In the genomic region with DNA sequence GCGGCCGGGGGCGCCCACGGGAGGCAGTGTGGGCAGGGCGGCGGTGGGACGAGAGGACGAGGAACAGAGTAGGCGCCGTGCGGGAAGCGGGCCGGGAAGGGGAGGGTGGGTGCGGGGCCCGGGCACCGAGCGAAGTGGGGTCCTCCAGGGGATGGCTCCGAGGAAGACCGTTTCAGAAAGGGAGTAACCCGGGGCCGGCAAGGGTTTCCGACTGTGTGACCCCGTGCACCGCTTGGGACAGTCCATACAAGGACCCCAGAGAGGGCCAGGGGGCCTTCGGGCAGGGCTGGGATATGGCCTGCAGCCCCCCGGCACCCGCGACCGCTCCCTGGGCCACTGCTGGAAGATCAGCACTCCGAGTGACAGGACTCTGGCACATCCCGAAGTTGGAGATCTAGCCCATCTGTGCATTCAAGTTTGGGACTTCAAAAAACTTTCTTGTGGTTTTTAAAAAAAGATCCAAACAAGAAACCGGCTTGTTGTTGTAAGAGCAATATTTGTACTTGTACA, we compare ENCODE assay signal across 8 cellular contexts. TPM values are rescaled to one million over a fixed set of nuclear protein-coding genes. Genes with fewer than 3 reads are reported as not detected.
DNase-seq lines count a peak whose midpoint lies in the region; ATAC-seq and TF ChIP-seq lines count a peak whose summit lies in the region.

No MANE protein-coding gene starts in this region.

- ATAC-seq in HG02973 (IDR thresholded peaks at IDR 0.05; ENCODE audit: unreplicated experiment) (peak; percentile 21), sciatic nerve (peak; percentile 31), GM19395 (IDR thresholded peaks at IDR 0.05; ENCODE audit: unreplicated experiment) (no peak)
- ATAC-seq in activated T-cell treated with anti-CD3 and anti-CD28 coated beads, Interleukin-2, amount 50 U/mL, for 72 hours (replicated peaks in 1 of 2): no peak

- no peak for TF ChIP-seq CTCF in AG04450 (IDR thresholded peaks at IDR 0.05; ENCODE audit: low read depth, low read length)
- no peak for TF ChIP-seq CTCF in left ventricle myocardium inferior (IDR thresholded peaks at IDR 0.05; ENCODE audit: borderline replicate concordance)

- H3K27me3 ChIP-seq in AG04450 (ENCODE audit: control insufficient read depth, insufficient read depth, low read length): no peaks in the 10 kb centered on the region
- no peaks in the 10 kb centered on the region for H3K27me3 ChIP-seq in left ventricle myocardium inferior (ENCODE audit: low read depth)

- CTCF ChIA-PET in AG04450 (lab: Charles Lee): interaction anchor here (0.6 to 1.8 kb wide), 4 partner anchors 57 to 223 kb away, joined by 3 to 5 read pairs (median 4); no protein-coding TSS in a partner anchor

- H3K27ac Mint-ChIP-seq in activated T-cell treated with anti-CD3 and anti-CD28 coated beads, Interleukin-2, amount 50 U/mL, for 72 hours: no peak overlapping the region

- no peaks in the 10 kb centered on the region for H3K36me3 Mint-ChIP-seq in activated T-cell treated with anti-CD3 and anti-CD28 coated beads, Interleukin-2, amount 50 U/mL, for 72 hours (ENCODE audit: insufficient read depth in 2 of 2)

- POLR2A ChIA-PET in AG04450 (lab: Yijun Ruan, JAX): interaction anchor here (1.1 kb wide), 1 partner anchor 23 kb away, joined by 4 read pairs; no protein-coding TSS in a partner anchor

- H3K9me3 Mint-ChIP-seq in activated T-cell treated with anti-CD3 and anti-CD28 coated beads, Interleukin-2, amount 50 U/mL, for 72 hours: no peaks in the 10 kb centered on the region

- H3K36me3 ChIP-seq in left ventricle myocardium inferior: no peaks in the 10 kb centered on the region

- no peaks in the 10 kb centered on the region; the same call in 1 of the 2 replicates for H3K9me3 ChIP-seq in AG04450 (ENCODE audit: control insufficient read depth, insufficient read depth, low read length)
- no peaks in the 10 kb centered on the region for H3K9me3 ChIP-seq in left ventricle myocardium inferior (replicated peaks)

- H3K4me3 Mint-ChIP-seq in activated T-cell treated with anti-CD3 and anti-CD28 coated beads, Interleukin-2, amount 50 U/mL, for 72 hours: peak overlapping the region; percentile 63 to 68

- H3K4me1 Mint-ChIP-seq in activated T-cell treated with anti-CD3 and anti-CD28 coated beads, Interleukin-2, amount 50 U/mL, for 72 hours (ENCODE audit: low read depth): peaks cover 4% of the 10 kb centered on the region

- intact Hi-C loops in left ventricle myocardium inferior (cut with micrococcal nuclease): loop anchor here (5.0 kb wide), 1 partner anchor 195 kb away; no protein-coding TSS in a partner anchor
- intact Hi-C loops in sciatic nerve (cut with DNase I): loop anchor here (5.0 kb wide), 1 partner anchor 50 kb away; no protein-coding TSS in a partner anchor

- peaks cover 83% of the 10 kb centered on the region for H3K4me1 ChIP-seq in left ventricle myocardium inferior

- peaks cover 22% of the 10 kb centered on the region for H3K27me3 Mint-ChIP-seq in activated T-cell treated with anti-CD3 and anti-CD28 coated beads, Interleukin-2, amount 50 U/mL, for 72 hours (ENCODE audit: low read depth)

- H3K27ac ChIP-seq in AG04450 (ENCODE audit: low read depth, low read length) (peak overlapping the region; percentile 57), left ventricle myocardium inferior (replicated peaks) (peak overlapping the region; percentile 95)

- H3K4me3 ChIP-seq in AG04450 (ENCODE audit: low read depth, low read length): peak overlapping the region; percentile 82
- peak overlapping the region; percentile 98 for H3K4me3 ChIP-seq in left ventricle myocardium inferior

- no peak for DNase-seq in AG04450 (ENCODE audit: low read depth, low spot score)
- DNase-seq in activated T-cell treated with anti-CD3 and anti-CD28 coated beads, Interleukin-2, amount 50 U/mL, for 72 hours: no peak
- DNase-seq in left ventricle myocardium inferior: peak; percentile 47
- DNase-seq in sciatic nerve (ENCODE audit: low spot score): peak; percentile 73
- no peak for DNase-seq in OCI-M1 (lab: John Stamatoyannopoulos, UW)
- DNase-seq in pons (ENCODE audit: low spot score): no peak

RNA-seq across cellular contexts. Expression of a gene that starts 0.4 kb away (rescaled TPM):
- 68.0 and 72.7 TPM in 2 replicates for polyA plus RNA-seq in AG04450 (2011; rRNA removed)
- 41.5 and 49.7 TPM in 2 replicates for polyA minus RNA-seq in AG04450 (2011; rRNA and poly(A)+ RNA removed)
- 1 to 10 TPM in 1 of 2 donors, under 1 TPM in 1; 0.58 to 1.2 TPM for total RNA-seq in activated T-cell treated with anti-CD3 and anti-CD28 coated beads, Interleukin-2, amount 50 U/mL, for 72 hours
- 305 TPM for total RNA-seq in left ventricle myocardium inferior
- total RNA-seq in sciatic nerve: 37.5 TPM

Comparison
In these comparisons a context has a peak if more than half of its experiments do, and no peak if none do; other contexts are left out.
1. DNase-seq: peak in left ventricle myocardium inferior (single experiment) and sciatic nerve (single experiment); none in AG04450 (single experiment), activated T-cell treated with anti-CD3 and anti-CD28 coated beads, Interleukin-2, amount 50 U/mL, for 72 hours (0 of 2), OCI-M1 (single experiment) and pons (single experiment).
2. ATAC-seq: peak in HG02973 (single experiment) and sciatic nerve (single experiment); none in activated T-cell treated with anti-CD3 and anti-CD28 coated beads, Interleukin-2, amount 50 U/mL, for 72 hours (0 of 2) and GM19395 (single experiment).
3. RNA of a gene that starts 0.4 kb away (total RNA-seq): 305 TPM in left ventricle myocardium inferior (single experiment) and 37.5 TPM in sciatic nerve (single experiment); 0.58 to 1.2 TPM in activated T-cell treated with anti-CD3 and anti-CD28 coated beads, Interleukin-2, amount 50 U/mL, for 72 hours; every median in the first group is over 10 times any median in the second.